In genomic region chr10:43202657-43203490, GRCh38 we compare ENCODE assay signal across 9 cellular contexts.
DNase-seq lines count a peak whose midpoint lies in the region; ATAC-seq and TF ChIP-seq lines count a peak whose summit lies in the region.
"Had no signal": no experiment of that assay in that cellular context is flagged by ENCODE, and none has a peak within 500 bp of the region (broad histone marks: within the 10 kb centered on the region; RNA-seq: fewer than 3 reads in every experiment).

No MANE protein-coding gene starts in this region.

- no peaks in the 10 kb centered on the region for H3K36me3 Mint-ChIP-seq in memory B cell

- peak overlapping the region; percentile 34 for H3K4me3 ChIP-seq in colonic mucosa
- peak overlapping the region; percentile 69 for H3K4me3 ChIP-seq in thoracic aorta

- peak; percentile 74 for DNase-seq in activated effector memory CD4-positive, alpha-beta T cell treated with anti-CD3 and anti-CD28 coated beads, Interleukin-2, amount 50 U/mL, for 16 hours
- no peak for DNase-seq in activated effector memory CD4-positive, alpha-beta T cell treated with Interleukin-2 at 50 U/mL for 16 hours
- DNase-seq in T follicular helper cell (ENCODE audit: low read depth) (peak; percentile 14), colonic mucosa (peak; percentile 60), memory B cell (ENCODE audit: low spot score in 2 of 2) (peak in 1 of 2 donors; percentile 45), thoracic aorta (ENCODE audit: low spot score) (no peak), foreskin melanocyte (no peak), cerebellum (ENCODE audit: low spot score) (no peak)
- DNase-seq: DND-41 had no signal

- H3K4me1 Mint-ChIP-seq in memory B cell = peaks cover 6% of the 10 kb centered on the region

- TF ChIP-seq CTCF in colonic mucosa (IDR thresholded peaks at IDR 0.05) (no peak), thoracic aorta (IDR thresholded peaks at IDR 0.05) (no peak)

- no peaks in the 10 kb centered on the region for H3K9me3 ChIP-seq in colonic mucosa
- no peaks in the 10 kb centered on the region for H3K9me3 ChIP-seq in thoracic aorta

- no peak overlapping the region for H3K9ac ChIP-seq in colonic mucosa (ENCODE audit: low read depth in 2 of 2, low read length in 2 of 2)

- H3K36me3 ChIP-seq in colonic mucosa (no peaks in the 10 kb centered on the region), thoracic aorta (no peaks in the 10 kb centered on the region)

- H3K27ac ChIP-seq in colonic mucosa (no peak overlapping the region), thoracic aorta (no peak overlapping the region)

- intact Hi-C loops in colonic mucosa (cut with DNase I) = no loop called here

- H3K4me3 Mint-ChIP-seq in memory B cell = peak overlapping the region; percentile 70

- H3K27me3 ChIP-seq in colonic mucosa (no peaks in the 10 kb centered on the region), thoracic aorta (replicated peaks; ENCODE audit: insufficient read depth) (no peaks in the 10 kb centered on the region)

- no peak overlapping the region for H3K27ac Mint-ChIP-seq in memory B cell

- H3K27me3 Mint-ChIP-seq in memory B cell = no peaks in the 10 kb centered on the region

- H3K4me1 ChIP-seq in colonic mucosa (no peaks in the 10 kb centered on the region), thoracic aorta (ENCODE audit: control insufficient read depth in 1 of 2, low read depth in 2 of 2) (peaks cover 0 to 9% of the 10 kb centered on the region in 2 donors)

- H3K9me3 Mint-ChIP-seq in memory B cell = no peaks in the 10 kb centered on the region

- ATAC-seq in memory B cell (ENCODE audit: low read depth) (peak; percentile 60), thoracic aorta (ENCODE audit: insufficient number of reproducible peaks, low FRiP score, low read depth) (no peak)

Comparison
In these comparisons a context has a peak if more than half of its experiments do, and no peak if none do; other contexts are left out.
1. DNase-seq: peak in activated effector memory CD4-positive, alpha-beta T cell treated with anti-CD3 and anti-CD28 coated beads, Interleukin-2, amount 50 U/mL, for 16 hours (single experiment), T follicular helper cell (single experiment) and colonic mucosa (single experiment); none in activated effector memory CD4-positive, alpha-beta T cell treated with Interleukin-2 at 50 U/mL for 16 hours (single experiment), thoracic aorta (single experiment), foreskin melanocyte (single experiment) and cerebellum (single experiment).